11 cellular contexts compared by ENCODE assay signal in genomic region chr15:91694829-91695205, GRCh38.
A peak's percentile ranks its signal among the peaks of the same experiment; 100 is the strongest.
DNase-seq lines count a peak whose midpoint lies in the region; ATAC-seq and TF ChIP-seq lines count a peak whose summit lies in the region.
"Had no signal": no experiment of that assay in that cellular context is flagged by ENCODE, and none has a peak within 500 bp of the region (broad histone marks: within the 10 kb centered on the region; RNA-seq: fewer than 3 reads in every experiment).

No MANE protein-coding gene starts in this region.

- H3K9me3 ChIP-seq in esophagus (ENCODE audit: control insufficient read depth in 2 of 2, insufficient read depth in 1 of 2, low read depth in 1 of 2, low read length in 1 of 2): no peaks in the 10 kb centered on the region
- H3K9me3 ChIP-seq in muscle layer of duodenum (ENCODE audit: control insufficient read depth in 1 of 2, low read length in 2 of 2): no peaks in the 10 kb centered on the region
- no peaks in the 10 kb centered on the region for H3K9me3 ChIP-seq in uterus

- intact Hi-C loops in uterus (cut with DNase I; ENCODE audit: low total_unique reads): no loop called here

- DNase-seq in NOMO-1 (lab: John Stamatoyannopoulos, UW; ENCODE audit: unreplicated experiment in 2 of 2): peak; percentile 7 to 14
- no peak for DNase-seq in NOMO-1 treated with dmso at 0.1 percent for 144 hours (lab: John Stamatoyannopoulos, UW; ENCODE audit: unreplicated experiment)
- DNase-seq in uterus: peak; percentile 85 to 90
- DNase-seq in activated gamma-delta T cell treated with Interleukin-2 at 50 U/mL for 16 hours: no peak
- no peak for DNase-seq in NCI-H526 (lab: John Stamatoyannopoulos, UW)
- DNase-seq: activated B cell treated with CpG ODN at 0.5 μM for 24 hours, dermis blood vessel endothelial cell, NCI-H2171 had no signal

- no peak for ATAC-seq in GM18520 (IDR thresholded peaks at IDR 0.05; ENCODE audit: unreplicated experiment)

- H3K4me1 ChIP-seq in esophagus (ENCODE audit: control insufficient read depth in 2 of 2, insufficient read depth in 2 of 2, low read length in 1 of 2) (no peaks in the 10 kb centered on the region), muscle layer of duodenum (ENCODE audit: control insufficient read depth in 1 of 2, insufficient read depth in 2 of 2, low read length in 2 of 2) (no peaks in the 10 kb centered on the region), uterus (no peaks in the 10 kb centered on the region)

- H3K36me3 ChIP-seq in esophagus (ENCODE audit: control insufficient read depth in 2 of 2, insufficient read depth in 2 of 2, low read length in 1 of 2) (no peaks in the 10 kb centered on the region), muscle layer of duodenum (ENCODE audit: control insufficient read depth in 1 of 2, insufficient read depth in 2 of 2, low read length in 2 of 2) (no peaks in the 10 kb centered on the region), uterus (no peaks in the 10 kb centered on the region)

- H3K27me3 ChIP-seq in esophagus (ENCODE audit: control insufficient read depth in 1 of 2, insufficient read depth in 2 of 2, low read length in 2 of 2): no peaks in the 10 kb centered on the region
- H3K27me3 ChIP-seq in muscle layer of duodenum (ENCODE audit: low read depth, low read length): no peaks in the 10 kb centered on the region
- no peaks in the 10 kb centered on the region for H3K27me3 ChIP-seq in uterus

- 47 to 55% methylated on average over 4 of the region's 4 CpGs for WGBS in esophagus, 2 donors

- TF ChIP-seq CTCF in uterus (IDR thresholded peaks at IDR 0.05): no peak

- H3K4me3 ChIP-seq in esophagus (ENCODE audit: low read depth in 1 of 2, low read length in 2 of 2) (no peak overlapping the region), muscle layer of duodenum (ENCODE audit: low read depth in 1 of 2, low read length in 2 of 2) (peak overlapping the region; percentile 34 to 57), uterus (peak overlapping the region; percentile 17 to 27)

- H3K27ac ChIP-seq in esophagus (ENCODE audit: low read depth in 2 of 2, low read length in 1 of 2) (peak overlapping the region; percentile 82 to 87), muscle layer of duodenum (ENCODE audit: low read length) (peak overlapping the region; percentile 86), uterus (peak overlapping the region; percentile 90 to 96)

- TF ChIP-seq POLR2A in uterus (IDR thresholded peaks at IDR 0.05): no peak

Comparison
In these comparisons a context has a peak if more than half of its experiments do, and no peak if none do; other contexts are left out.
1. DNase-seq: peak in NOMO-1 (2 of 2) and uterus (2 of 2); none in NOMO-1 treated with dmso at 0.1 percent for 144 hours (single experiment), activated gamma-delta T cell treated with Interleukin-2 at 50 U/mL for 16 hours (single experiment) and NCI-H526 (0 of 2).
2. H3K4me3 ChIP-seq: peak in muscle layer of duodenum (2 of 2) and uterus (2 of 2); none in esophagus (0 of 2).
3. Peak in every context shown above with its lines, with median percentiles within 50 percentile points of each other: H3K27ac ChIP-seq.